Comparison of ENCODE assay signal across 1 cellular context in genomic region chr11:62725686-62726085, GRCh38.
TF ChIP-seq lines count a peak whose summit lies in the region.

No MANE protein-coding gene starts in this region.

TF ChIP-seq in K562, 482 proteins besides CTCF, POLR2A, EP300 and RAD21:
- TF ChIP-seq MCM5 (IDR thresholded peaks at IDR 0.05; ENCODE audit: low read depth) (no peak), HMBOX1 (IDR thresholded peaks at IDR 0.05) (peak; percentile 78), SNRNP70 (optimal IDR thresholded peaks at IDR 0.05; ENCODE audit: low read depth, low read length) (no peak), NKRF (IDR thresholded peaks at IDR 0.05; ENCODE audit: borderline replicate concordance) (no peak)
- TF ChIP-seq, protein P1, sequence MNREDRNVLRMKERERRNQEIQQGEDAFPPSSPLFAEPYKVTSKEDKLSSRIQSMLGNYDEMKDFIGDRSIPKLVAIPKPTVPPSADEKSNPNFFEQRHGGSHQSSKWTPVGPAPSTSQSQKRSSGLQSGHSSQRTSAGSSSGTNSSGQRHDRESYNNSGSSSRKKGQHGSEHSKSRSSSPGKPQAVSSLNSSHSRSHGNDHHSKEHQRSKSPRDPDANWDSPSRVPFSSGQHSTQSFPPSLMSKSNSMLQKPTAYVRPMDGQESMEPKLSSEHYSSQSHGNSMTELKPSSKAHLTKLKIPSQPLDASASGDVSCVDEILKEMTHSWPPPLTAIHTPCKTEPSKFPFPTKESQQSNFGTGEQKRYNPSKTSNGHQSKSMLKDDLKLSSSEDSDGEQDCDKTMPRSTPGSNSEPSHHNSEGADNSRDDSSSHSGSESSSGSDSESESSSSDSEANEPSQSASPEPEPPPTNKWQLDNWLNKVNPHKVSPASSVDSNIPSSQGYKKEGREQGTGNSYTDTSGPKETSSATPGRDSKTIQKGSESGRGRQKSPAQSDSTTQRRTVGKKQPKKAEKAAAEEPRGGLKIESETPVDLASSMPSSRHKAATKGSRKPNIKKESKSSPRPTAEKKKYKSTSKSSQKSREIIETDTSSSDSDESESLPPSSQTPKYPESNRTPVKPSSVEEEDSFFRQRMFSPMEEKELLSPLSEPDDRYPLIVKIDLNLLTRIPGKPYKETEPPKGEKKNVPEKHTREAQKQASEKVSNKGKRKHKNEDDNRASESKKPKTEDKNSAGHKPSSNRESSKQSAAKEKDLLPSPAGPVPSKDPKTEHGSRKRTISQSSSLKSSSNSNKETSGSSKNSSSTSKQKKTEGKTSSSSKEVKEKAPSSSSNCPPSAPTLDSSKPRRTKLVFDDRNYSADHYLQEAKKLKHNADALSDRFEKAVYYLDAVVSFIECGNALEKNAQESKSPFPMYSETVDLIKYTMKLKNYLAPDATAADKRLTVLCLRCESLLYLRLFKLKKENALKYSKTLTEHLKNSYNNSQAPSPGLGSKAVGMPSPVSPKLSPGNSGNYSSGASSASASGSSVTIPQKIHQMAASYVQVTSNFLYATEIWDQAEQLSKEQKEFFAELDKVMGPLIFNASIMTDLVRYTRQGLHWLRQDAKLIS (CRISPR knock-in tag; IDR thresholded peaks at IDR 0.05): 0 out of 2 replicates have a peak, but pooled peaks have one; percentile 13
TF ChIP-seq in K562: peak in this region for 2.
